In the genomic region with DNA sequence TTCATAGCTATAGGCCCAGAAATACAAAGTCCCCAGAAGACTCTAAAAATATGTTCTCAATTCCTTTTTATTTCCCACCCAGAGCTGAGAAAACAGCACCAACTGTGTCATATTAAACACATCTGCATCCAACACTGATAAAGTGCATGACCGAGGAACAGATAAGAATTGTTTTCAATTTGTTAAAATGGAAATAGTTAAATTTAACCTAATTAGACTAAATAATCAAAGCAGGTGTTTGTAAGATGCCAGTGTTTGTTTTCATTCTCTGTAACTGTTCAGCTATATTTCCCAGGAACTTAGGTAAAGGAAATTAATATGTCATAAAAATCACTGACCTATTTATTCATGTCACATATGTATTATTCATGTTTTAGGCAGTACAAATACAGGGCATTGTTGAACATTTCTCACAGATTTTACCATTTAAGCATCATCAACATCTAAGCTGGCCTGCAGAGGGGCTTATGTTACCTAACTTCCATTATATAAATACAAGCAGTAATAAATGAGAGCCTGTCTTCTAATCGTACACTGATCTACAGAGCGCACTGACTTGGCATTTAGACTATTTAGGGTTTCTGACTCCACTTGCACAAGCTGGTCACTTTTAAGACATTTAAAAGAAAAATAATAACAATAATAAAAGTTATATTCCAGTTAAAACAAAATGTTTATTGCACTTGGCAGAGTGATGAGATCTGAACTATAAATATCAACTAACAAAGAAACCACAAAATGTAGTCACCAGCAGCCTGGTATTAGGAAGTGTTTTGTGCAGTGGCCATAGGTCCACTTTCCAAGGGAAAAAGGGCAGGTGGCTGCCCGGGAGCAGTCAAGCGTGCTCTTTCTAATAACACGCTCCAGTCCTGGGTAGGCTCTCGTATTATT, we compare ENCODE assay signal across 9 cellular contexts.
DNase-seq lines count a peak whose midpoint lies in the region; ATAC-seq and TF ChIP-seq lines count a peak whose summit lies in the region.
"Had no signal": no experiment of that assay in that cellular context is flagged by ENCODE, and none has a peak within 500 bp of the region (broad histone marks: within the 10 kb centered on the region; RNA-seq: fewer than 3 reads in every experiment).

No MANE protein-coding gene starts in this region.

- H3K4me3 Mint-ChIP-seq in brain (no peak overlapping the region), progenitor cell of endocrine pancreas (ENCODE audit: low read depth) (no peak overlapping the region)

- H2AFZ ChIP-seq in ACC112 (ENCODE audit: low read length, unreplicated experiment) = no peak overlapping the region

- H3K4me1 Mint-ChIP-seq in brain (peaks cover 36% of the 10 kb centered on the region), progenitor cell of endocrine pancreas (ENCODE audit: low read depth) (peaks cover 9% of the 10 kb centered on the region)

- H3K27ac Mint-ChIP-seq in brain (peak overlapping the region in 3 of 5 experiments; percentile 3 to 85 (median 81)), progenitor cell of endocrine pancreas (no peak overlapping the region)

- H3K9me3 Mint-ChIP-seq in brain (peaks cover 0 to 6% (median 4%) of the 10 kb centered on the region in 5 experiments), progenitor cell of endocrine pancreas (ENCODE audit: low read depth) (no peaks in the 10 kb centered on the region)

- no peak overlapping the region for H3K4me3 ChIP-seq in ACC112 (ENCODE audit: low read depth, low read length)
- H3K4me3 ChIP-seq in HFF-Myc (replicated peaks; ENCODE audit: low read depth, low read length) = no peak overlapping the region
- no peak overlapping the region for H3K4me3 ChIP-seq in lower lobe of right lung
- H3K4me3 ChIP-seq: cardiac muscle cell had no signal

- no peaks in the 10 kb centered on the region for H3K79me2 ChIP-seq in ACC112 (ENCODE audit: control insufficient read depth, insufficient read depth, low read length, unreplicated experiment)

- no peaks in the 10 kb centered on the region for H3K9me3 ChIP-seq in lower lobe of right lung

- no peaks in the 10 kb centered on the region for H3K36me3 ChIP-seq in ACC112 (ENCODE audit: insufficient read depth, low read length)
- no peaks in the 10 kb centered on the region for H3K36me3 ChIP-seq in lower lobe of right lung
- H3K36me3 ChIP-seq: cardiac muscle cell had no signal

- H3K4me1 ChIP-seq in ACC112 (ENCODE audit: control insufficient read depth, insufficient read depth, low read length, unreplicated experiment) (peaks cover 33% of the 10 kb centered on the region), lower lobe of right lung (peaks cover 25% of the 10 kb centered on the region)

- H3K27ac ChIP-seq in ACC112 (ENCODE audit: low read depth, low read length) = peak overlapping the region; percentile 58
- H3K27ac ChIP-seq in lower lobe of right lung = peak overlapping the region; percentile 46
- H3K27ac ChIP-seq: cardiac muscle cell had no signal

- TF ChIP-seq CTCF in HFF-Myc (IDR thresholded peaks at IDR 0.05; ENCODE audit: low read depth, low read length, missing control alignments) = no peak
- no peak for TF ChIP-seq CTCF in brain (conservative IDR thresholded peaks at IDR 0.05)
- TF ChIP-seq CTCF in lower lobe of right lung (IDR thresholded peaks at IDR 0.05) = no peak
- no peak for TF ChIP-seq CTCF in progenitor cell of endocrine pancreas (IDR thresholded peaks at IDR 0.05; ENCODE audit: unreplicated experiment)

- intact Hi-C loops in lower lobe of right lung (cut with DNase I) = no loop called here

- H3K36me3 Mint-ChIP-seq in brain = peaks cover 9% of the 10 kb centered on the region
- H3K36me3 Mint-ChIP-seq in progenitor cell of endocrine pancreas (ENCODE audit: insufficient read depth) = peaks cover 6% of the 10 kb centered on the region

- H3K27me3 Mint-ChIP-seq in brain (no peaks in the 10 kb centered on the region), progenitor cell of endocrine pancreas (no peaks in the 10 kb centered on the region)

- ATAC-seq in lower lobe of right lung = no peak

- DNase-seq in HFF-Myc (ENCODE audit: extremely low read depth, low read depth) (peak; percentile 46), lower lobe of right lung (no peak), progenitor cell of endocrine pancreas (ENCODE audit: low spot score, unreplicated experiment) (no peak), SKM-1 treated with dmso at 0.1 percent for 144 hours (lab: John Stamatoyannopoulos, UW; ENCODE audit: unreplicated experiment) (no peak), GM19238 (ENCODE audit: insufficient read length, low spot score) (no peak)
- no peak for DNase-seq in stimulated activated naive CD4-positive, alpha-beta T cell treated with Interleukin-2 at 50 U/mL for 16 hours (lab: John Stamatoyannopoulos, UW)

- H3K27me3 ChIP-seq in ACC112 (ENCODE audit: insufficient read depth, low read length) (no peaks in the 10 kb centered on the region), lower lobe of right lung (ENCODE audit: low read depth) (no peaks in the 10 kb centered on the region)
- H3K27me3 ChIP-seq: cardiac muscle cell had no signal
